Comparison of ENCODE assay signal across 8 cellular contexts in the genomic region with DNA sequence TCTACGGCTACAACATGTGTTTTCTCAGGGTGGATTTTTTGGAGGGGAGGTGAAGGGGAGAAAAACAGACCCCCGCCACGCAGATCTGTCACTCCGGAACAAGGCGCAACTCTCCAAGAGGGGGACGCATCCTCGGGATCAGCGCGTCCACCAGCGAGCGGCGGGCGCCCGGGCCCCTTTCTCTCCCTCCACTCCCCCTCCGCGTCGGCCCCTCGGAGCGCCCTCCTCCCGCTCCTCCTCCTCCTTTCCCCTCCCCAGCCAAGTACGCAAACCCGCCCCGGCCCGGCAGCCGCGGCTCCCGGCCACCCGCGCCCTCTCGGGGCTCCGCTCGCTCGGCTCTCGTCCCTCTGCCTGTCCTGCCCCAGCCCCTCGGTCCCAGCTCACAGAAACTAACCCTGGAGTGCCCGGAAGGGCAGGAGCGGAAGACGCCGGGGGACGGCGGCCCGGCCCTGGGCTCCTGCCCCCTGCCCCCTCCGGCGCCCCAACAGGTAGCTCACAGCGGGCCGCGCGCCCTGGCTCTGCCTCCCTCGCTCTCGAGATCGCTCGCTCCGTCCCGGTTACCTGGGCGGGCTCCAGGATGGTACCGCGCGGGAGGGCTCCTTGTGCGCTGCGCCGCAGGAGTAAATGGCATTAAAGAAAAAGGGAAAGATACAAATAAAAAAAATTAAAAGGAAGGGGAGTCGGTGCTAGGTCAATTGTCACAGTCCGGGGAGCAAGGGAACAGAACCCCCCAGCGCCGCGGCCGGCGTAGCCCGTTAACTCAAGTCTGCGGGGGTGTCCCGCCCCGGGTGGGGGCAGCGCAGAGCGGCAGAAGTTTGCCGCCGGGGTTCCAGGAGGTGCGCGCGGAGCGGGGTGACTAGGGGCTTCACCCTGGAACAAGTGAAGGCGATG.
A peak's percentile ranks its signal among the peaks of the same experiment; 100 is the strongest.
DNase-seq lines count a peak whose midpoint lies in the region; ATAC-seq and TF ChIP-seq lines count a peak whose summit lies in the region.

No MANE protein-coding gene starts in this region.

- peak overlapping the region; percentile 67 for H2AFZ ChIP-seq in GM23248
- H2AFZ ChIP-seq in PC-3 (ENCODE audit: low read length): 0 out of 2 replicates have a peak overlapping the region, but pooled peaks have one; percentile 26

- peaks cover 15% of the 10 kb centered on the region for H3K27me3 Mint-ChIP-seq in endothelial cell (ENCODE audit: unreplicated experiment)
- peaks cover 8% of the 10 kb centered on the region for H3K27me3 Mint-ChIP-seq in mesothelial cell of epicardium (ENCODE audit: low read depth)

- WGBS in GM23248 (ENCODE audit: low coverage in 1 of 2, low lambda C conversion rate in 2 of 2, missing lambda C conversion rate in 2 of 2), 2 experiments: 4 to 5% methylated on average over 50 to 79 of the region's 81 CpGs
- 1% methylated on average over 76 to 81 of the region's 81 CpGs for WGBS in aorta, 2 donors

- ATAC-seq in PC-3: no peak
- peak; percentile 45 for ATAC-seq in aorta (ENCODE audit: low FRiP score)
- ATAC-seq in GM18498 (IDR thresholded peaks at IDR 0.05; ENCODE audit: unreplicated experiment): no peak
- ATAC-seq in GM21529 (IDR thresholded peaks at IDR 0.05; ENCODE audit: unreplicated experiment): no peak

- H3K9ac ChIP-seq in GM23248 (no peak overlapping the region), PC-3 (ENCODE audit: low read length) (no peak overlapping the region)

- H3K4me2 ChIP-seq in GM23248 (ENCODE audit: unreplicated experiment) (peak overlapping the region; percentile 82), PC-3 (ENCODE audit: low read length) (peak overlapping the region; percentile 82; the same call in 1 of the 2 replicates)

- H3K4me1 Mint-ChIP-seq in endothelial cell (ENCODE audit: unreplicated experiment) (peaks cover 39% of the 10 kb centered on the region), mesothelial cell of epicardium (peaks cover 39% of the 10 kb centered on the region)

- H3K4me3 ChIP-seq in GM23248: peak overlapping the region; percentile 70
- H3K4me3 ChIP-seq in PC-3 (ENCODE audit: low read length): peak overlapping the region; percentile 33; the same call in 1 of the 2 replicates
- peak overlapping the region; percentile 14 to 24 for H3K4me3 ChIP-seq in aorta (ENCODE audit: low read length in 2 of 2)

- H3K79me2 ChIP-seq in GM23248 (ENCODE audit: insufficient read depth): no peaks in the 10 kb centered on the region
- H3K79me2 ChIP-seq in PC-3 (ENCODE audit: low read length): no peaks in the 10 kb centered on the region

- H3F3A ChIP-seq in GM23248 (ENCODE audit: insufficient read depth) (no peaks in the 10 kb centered on the region), PC-3 (ENCODE audit: low read length, unreplicated experiment) (no peaks in the 10 kb centered on the region)

- H3K36me3 Mint-ChIP-seq in endothelial cell (ENCODE audit: low read depth, unreplicated experiment) (peaks cover 6% of the 10 kb centered on the region), mesothelial cell of epicardium (no peaks in the 10 kb centered on the region)

- TF ChIP-seq CTCF in PC-3 (conservative IDR thresholded peaks at IDR 0.05; ENCODE audit: low read depth, low read length) (no peak), endothelial cell (IDR thresholded peaks at IDR 0.05; ENCODE audit: unreplicated experiment) (no peak), mesothelial cell of epicardium (IDR thresholded peaks at IDR 0.05; ENCODE audit: unreplicated experiment) (no peak)

- H3K4me1 ChIP-seq in GM23248 (ENCODE audit: insufficient read depth): peaks cover 13% of the 10 kb centered on the region
- H3K4me1 ChIP-seq in PC-3 (ENCODE audit: insufficient read depth, low read length): peaks cover 8% of the 10 kb centered on the region; the same call in 1 of the 2 replicates
- no peaks in the 10 kb centered on the region for H3K4me1 ChIP-seq in aorta (ENCODE audit: control insufficient read depth in 1 of 2, insufficient read depth in 2 of 2, low read length in 2 of 2)

- no peaks in the 10 kb centered on the region for H3K36me3 ChIP-seq in GM23248 (ENCODE audit: low read depth)
- no peaks in the 10 kb centered on the region for H3K36me3 ChIP-seq in PC-3 (ENCODE audit: low read depth, low read length)
- no peaks in the 10 kb centered on the region for H3K36me3 ChIP-seq in aorta (ENCODE audit: control insufficient read depth in 1 of 2, insufficient read depth in 2 of 2, low read length in 1 of 2)

- H3K27ac ChIP-seq in GM23248 (no peak overlapping the region), PC-3 (ENCODE audit: low read length) (no peak overlapping the region), aorta (ENCODE audit: low read depth in 1 of 2, low read length in 2 of 2) (peak overlapping the region in 1 of 2 donors; percentile 49)

- H3K9me2 ChIP-seq in GM23248 (ENCODE audit: insufficient read depth) (no peaks in the 10 kb centered on the region), PC-3 (replicated peaks; ENCODE audit: low read length) (no peaks in the 10 kb centered on the region)

- CTCF ChIA-PET in PC-3 (lab: Charles Lee): no interaction called here

- H3K9me3 Mint-ChIP-seq in endothelial cell (ENCODE audit: unreplicated experiment) (no peaks in the 10 kb centered on the region), mesothelial cell of epicardium (no peaks in the 10 kb centered on the region)

- H3K27ac Mint-ChIP-seq in endothelial cell (ENCODE audit: unreplicated experiment) (peak overlapping the region; percentile 70), mesothelial cell of epicardium (peak overlapping the region; percentile 93)

- intact Hi-C loops in PC-3 (cut with micrococcal nuclease) (loop anchor here (1.0 to 5.0 kb wide), 2 partner anchors 1699 to 1815 kb away; no protein-coding TSS in a partner anchor), aorta (cut with DNase I) (loop anchor here (5.0 to 10.0 kb wide), 2 partner anchors 702 to 955 kb away; no protein-coding TSS in a partner anchor)

- no TSS peak for BruUV-seq in PC-3 (replicated peaks; lab: Mats Ljungman, UMichigan)

- in situ Hi-C loops in GM23248 (cut with MboI): no loop called here

- H4K20me1 ChIP-seq in GM23248 (ENCODE audit: insufficient read depth) (no peaks in the 10 kb centered on the region), PC-3 (ENCODE audit: low read length) (no peaks in the 10 kb centered on the region)

- H3K9me3 ChIP-seq in GM23248 (ENCODE audit: low read depth) (no peaks in the 10 kb centered on the region), PC-3 (ENCODE audit: low read length) (no peaks in the 10 kb centered on the region), aorta (ENCODE audit: control insufficient read depth, low read length) (no peaks in the 10 kb centered on the region)

- H3K27me3 ChIP-seq in GM23248 (replicated peaks; ENCODE audit: insufficient read depth): peaks cover 92% of the 10 kb centered on the region
- peaks cover 86% of the 10 kb centered on the region for H3K27me3 ChIP-seq in PC-3 (ENCODE audit: low read length)
- H3K27me3 ChIP-seq in aorta (ENCODE audit: control insufficient read depth in 1 of 2, insufficient read depth in 2 of 2, low read length in 1 of 2): peaks cover 0 to 2% of the 10 kb centered on the region in 2 donors

- POLR2A ChIA-PET in PC-3 (lab: Charles Lee; ENCODE audit: unreplicated experiment): no interaction called here

- DNase-seq in GM23248 (no peak), PC-3 (no peak), endothelial cell (ENCODE audit: low spot score) (peak; percentile 54), mesothelial cell of epicardium (ENCODE audit: low spot score in 2 of 2, unreplicated experiment in 2 of 2) (peak; percentile 45 to 76), aorta (peak; percentile 50 to 81)
- no peak for DNase-seq in activated naive CD4-positive, alpha-beta T cell (lab: John Stamatoyannopoulos, UW)

- H3K4me3 Mint-ChIP-seq in endothelial cell (ENCODE audit: unreplicated experiment): no peak overlapping the region
- no peak overlapping the region for H3K4me3 Mint-ChIP-seq in mesothelial cell of epicardium

Comparison
In these comparisons a context has a peak if more than half of its experiments do, and no peak if none do; other contexts are left out.
1. DNase-seq: peak in endothelial cell (single experiment), mesothelial cell of epicardium (2 of 2) and aorta (2 of 2); none in GM23248 (single experiment), PC-3 (single experiment) and activated naive CD4-positive, alpha-beta T cell (0 of 4).
2. H3K4me3 ChIP-seq: peak in every context shown above with its lines; median percentile 70 in GM23248; 33 in PC-3; 19 in aorta.